ENCODE assay signal across 28 cellular contexts in genomic region chr12:132158677-132159554, GRCh38. TPM values are rescaled to one million over a fixed set of nuclear protein-coding genes. Genes with fewer than 3 reads are reported as not detected.
DNase-seq lines count a peak whose midpoint lies in the region; ATAC-seq and TF ChIP-seq lines count a peak whose summit lies in the region.
"Had no signal": no experiment of that assay in that cellular context is flagged by ENCODE, and none has a peak within 500 bp of the region (broad histone marks: within the 10 kb centered on the region; RNA-seq: fewer than 3 reads in every experiment).

No MANE protein-coding gene starts in this region.

- no peaks in the 10 kb centered on the region for H3K27me3 Mint-ChIP-seq in natural killer cell treated with Interleukin-12 subunit alpha and Interleukin-12 subunit beta and Interleukin-15 and Interleukin-18, amount 100 ng/mL, for 72 hours
- H3K27me3 Mint-ChIP-seq in natural killer cell (ENCODE audit: low read depth in 2 of 2) (no peaks in the 10 kb centered on the region), CD14-positive monocyte (ENCODE audit: low read depth in 3 of 3) (peaks cover 7 to 10% (median 8%) of the 10 kb centered on the region in 3 donors), glutamatergic neuron (ENCODE audit: unreplicated experiment) (peaks cover 2% of the 10 kb centered on the region)
- H3K27me3 Mint-ChIP-seq: activated CD4-positive, alpha-beta T cell treated with anti-CD3 and anti-CD28 coated beads for 36 hours; activated CD8-positive, alpha-beta T cell treated with anti-CD3 and anti-CD28 coated beads for 36 hours; activated naive CD8-positive, alpha-beta T cell; effector memory CD8-positive, alpha-beta T cell; naive thymus-derived CD8-positive, alpha-beta T cell had no signal

- ATAC-seq in natural killer cell treated with Interleukin-12 subunit alpha and Interleukin-12 subunit beta and Interleukin-15 and Interleukin-18, amount 100 ng/mL, for 72 hours: no peak
- no peak for ATAC-seq in natural killer cell
- ATAC-seq: activated CD4-positive, alpha-beta T cell treated with anti-CD3 and anti-CD28 coated beads for 36 hours; activated CD8-positive, alpha-beta T cell treated with anti-CD3 and anti-CD28 coated beads for 36 hours; effector memory CD8-positive, alpha-beta T cell; lower lobe of right lung; naive thymus-derived CD8-positive, alpha-beta T cell; PC-3; stimulated activated naive B cell treated with anti-CD40 and anti-IgM and Interleukin-4, amounts not matched to agents 10 μg/mL and 1 μg/mL and 100 μg/mL, for 72 hours had no signal

- no peaks in the 10 kb centered on the region for H3K79me2 ChIP-seq in SK-N-SH (ENCODE audit: insufficient read depth)

- DNase-seq in NCI-H146 (lab: John Stamatoyannopoulos, UW) (peak; percentile 22), NCI-H146 treated with DMSO at 0.1 percent for 48 hours (lab: John Stamatoyannopoulos, UW; ENCODE audit: unreplicated experiment) (no peak), natural killer cell (no peak), left ventricle myocardium inferior (peak; percentile 10), SK-N-SH (no peak), CD14-positive monocyte (ENCODE audit: low spot score) (no peak), glutamatergic neuron (no peak)
- DNase-seq in natural killer cell treated with Interleukin-12 subunit alpha and Interleukin-12 subunit beta and Interleukin-15 and Interleukin-18, amount 100 ng/mL, for 72 hours (ENCODE audit: low spot score): peak; percentile 44
- DNase-seq: 8988T; caudate nucleus; cortex of kidney; DND-41; effector memory CD8-positive, alpha-beta T cell; lower lobe of right lung; NCI-H1092 treated with DMSO at 0.1 percent for 48 hours; NCI-H2029 treated with DMSO at 0.1 percent for 48 hours; NCI-H2227 treated with DMSO at 0.1 percent for 48 hours; SHP77; stimulated activated naive B cell treated with anti-CD40 and anti-IgM and Interleukin-4, amounts not matched to agents 10 μg/mL and 1 μg/mL and 100 μg/mL, for 72 hours had no signal

- no peak overlapping the region for H3K27ac Mint-ChIP-seq in natural killer cell treated with Interleukin-12 subunit alpha and Interleukin-12 subunit beta and Interleukin-15 and Interleukin-18, amount 100 ng/mL, for 72 hours
- H3K27ac Mint-ChIP-seq in natural killer cell (no peak overlapping the region), CD14-positive monocyte (no peak overlapping the region), glutamatergic neuron (ENCODE audit: unreplicated experiment) (no peak overlapping the region)
- H3K27ac Mint-ChIP-seq: activated CD4-positive, alpha-beta T cell treated with anti-CD3 and anti-CD28 coated beads for 36 hours; activated CD8-positive, alpha-beta T cell treated with anti-CD3 and anti-CD28 coated beads for 36 hours; activated naive CD8-positive, alpha-beta T cell; effector memory CD8-positive, alpha-beta T cell; stimulated activated naive B cell treated with anti-CD40 and anti-IgM and Interleukin-4, amounts not matched to agents 10 μg/mL and 1 μg/mL and 100 μg/mL, for 72 hours; type B pancreatic cell had no signal

- H3K4me2 ChIP-seq in SK-N-SH: no peak overlapping the region

- 89% methylated on average over 28 of the region's 37 CpGs for WGBS in SK-N-SH (ENCODE audit: low lambda C conversion rate)

- H3K27ac ChIP-seq in left ventricle myocardium inferior (replicated peaks): no peak overlapping the region
- H3K27ac ChIP-seq in SK-N-SH (ENCODE audit: low read depth in 2 of 2, low read length in 1 of 2): no peak overlapping the region
- H3K27ac ChIP-seq: ascending aorta, C4-2B, lower lobe of right lung, VCaP had no signal

- H4K20me1 ChIP-seq in SK-N-SH (ENCODE audit: insufficient read depth): no peaks in the 10 kb centered on the region

- TF ChIP-seq CTCF in natural killer cell (IDR thresholded peaks at IDR 0.05) (no peak), left ventricle myocardium inferior (IDR thresholded peaks at IDR 0.05; ENCODE audit: borderline replicate concordance) (no peak), SK-N-SH (IDR thresholded peaks at IDR 0.05) (no peak), CD14-positive monocyte (IDR thresholded peaks at IDR 0.05) (no peak), glutamatergic neuron (IDR thresholded peaks at IDR 0.05; ENCODE audit: partially characterized antibody, unreplicated experiment) (no peak)

- no peaks in the 10 kb centered on the region for H3K36me3 Mint-ChIP-seq in natural killer cell treated with Interleukin-12 subunit alpha and Interleukin-12 subunit beta and Interleukin-15 and Interleukin-18, amount 100 ng/mL, for 72 hours
- H3K36me3 Mint-ChIP-seq in natural killer cell: no peaks in the 10 kb centered on the region
- H3K36me3 Mint-ChIP-seq in CD14-positive monocyte: no peaks in the 10 kb centered on the region
- no peaks in the 10 kb centered on the region for H3K36me3 Mint-ChIP-seq in glutamatergic neuron (ENCODE audit: unreplicated experiment)
- H3K36me3 Mint-ChIP-seq: activated naive CD8-positive, alpha-beta T cell; naive thymus-derived CD8-positive, alpha-beta T cell; type B pancreatic cell had no signal

- no peak overlapping the region for H2AFZ ChIP-seq in SK-N-SH (ENCODE audit: low read depth)

- no peaks in the 10 kb centered on the region for H3K9me2 ChIP-seq in SK-N-SH

- CTCF ChIA-PET in SK-N-SH (lab: Yijun Ruan, JAX): no interaction called here

- H3K4me3 ChIP-seq in left ventricle myocardium inferior (no peak overlapping the region), SK-N-SH (ENCODE audit: low read depth in 2 of 2, low read length in 1 of 2) (no peak overlapping the region)
- H3K4me3 ChIP-seq: ascending aorta, lower lobe of right lung had no signal

- no peaks in the 10 kb centered on the region for H3K36me3 ChIP-seq in left ventricle myocardium inferior
- H3K36me3 ChIP-seq in SK-N-SH (replicated peaks in 1 of 2; ENCODE audit: control insufficient read depth in 1 of 2, insufficient read depth in 2 of 2, low read length in 1 of 2): no peaks in the 10 kb centered on the region
- H3K36me3 ChIP-seq: lower lobe of right lung had no signal

- H3K27me3 ChIP-seq in left ventricle myocardium inferior (ENCODE audit: low read depth) (peaks cover 44% of the 10 kb centered on the region), SK-N-SH (ENCODE audit: insufficient read depth) (peaks cover 11% of the 10 kb centered on the region)
- H3K27me3 ChIP-seq: ascending aorta had no signal

- H3K9ac ChIP-seq in SK-N-SH: no peak overlapping the region

- peaks cover 20% of the 10 kb centered on the region for H3F3A ChIP-seq in SK-N-SH (replicated peaks; ENCODE audit: insufficient read depth)

- H3K9me3 Mint-ChIP-seq in natural killer cell treated with Interleukin-12 subunit alpha and Interleukin-12 subunit beta and Interleukin-15 and Interleukin-18, amount 100 ng/mL, for 72 hours: no peaks in the 10 kb centered on the region
- H3K9me3 Mint-ChIP-seq in natural killer cell (no peaks in the 10 kb centered on the region), CD14-positive monocyte (peaks cover 0 to 14% (median 6%) of the 10 kb centered on the region in 7 donors), glutamatergic neuron (ENCODE audit: unreplicated experiment) (no peaks in the 10 kb centered on the region)
- H3K9me3 Mint-ChIP-seq: activated CD8-positive, alpha-beta T cell treated with anti-CD3 and anti-CD28 coated beads for 36 hours; naive thymus-derived CD8-positive, alpha-beta T cell; stimulated activated naive B cell treated with anti-CD40 and anti-IgM and Interleukin-4, amounts not matched to agents 10 μg/mL and 1 μg/mL and 100 μg/mL, for 72 hours; type B pancreatic cell had no signal

- intact Hi-C loops in natural killer cell (cut with micrococcal nuclease) (loop anchor here (10.0 kb wide), 1 partner anchor 366 kb away; no protein-coding TSS in a partner anchor), left ventricle myocardium inferior (cut with micrococcal nuclease) (no loop called here), CD14-positive monocyte (cut with micrococcal nuclease) (no loop called here)

- POLR2A ChIA-PET in SK-N-SH (lab: Yijun Ruan, JAX): no interaction called here

- TF ChIP-seq EP300 in SK-N-SH (IDR thresholded peaks at IDR 0.05; ENCODE audit: borderline replicate concordance in 1 of 2, low read depth in 1 of 2, low read length in 1 of 2): no peak

- peaks cover under 1 to 7% of the 10 kb centered on the region in 2 donors for H3K4me1 Mint-ChIP-seq in natural killer cell treated with Interleukin-12 subunit alpha and Interleukin-12 subunit beta and Interleukin-15 and Interleukin-18, amount 100 ng/mL, for 72 hours (ENCODE audit: low read depth in 2 of 2)
- H3K4me1 Mint-ChIP-seq in natural killer cell: peaks cover 0 to 10% of the 10 kb centered on the region in 2 donors
- H3K4me1 Mint-ChIP-seq in CD14-positive monocyte: peaks cover 22% of the 10 kb centered on the region
- peaks cover 7% of the 10 kb centered on the region for H3K4me1 Mint-ChIP-seq in glutamatergic neuron (ENCODE audit: low read depth, unreplicated experiment)

- H3K4me1 ChIP-seq in left ventricle myocardium inferior (peaks cover 10% of the 10 kb centered on the region), SK-N-SH (ENCODE audit: control insufficient read depth in 1 of 2, insufficient read depth in 2 of 2, low read depth in 1 of 2, low read length in 1 of 2) (peaks cover 0 to 2% of the 10 kb centered on the region in 2 experiments; a peak in 1 of 4 replicates)

- no peak overlapping the region for H3K4me3 Mint-ChIP-seq in natural killer cell treated with Interleukin-12 subunit alpha and Interleukin-12 subunit beta and Interleukin-15 and Interleukin-18, amount 100 ng/mL, for 72 hours
- H3K4me3 Mint-ChIP-seq in natural killer cell (no peak overlapping the region), CD14-positive monocyte (no peak overlapping the region), glutamatergic neuron (ENCODE audit: unreplicated experiment) (no peak overlapping the region)
- H3K4me3 Mint-ChIP-seq: activated CD4-positive, alpha-beta T cell treated with anti-CD3 and anti-CD28 coated beads for 36 hours; activated CD8-positive, alpha-beta T cell treated with anti-CD3 and anti-CD28 coated beads for 36 hours; activated naive CD8-positive, alpha-beta T cell; effector memory CD8-positive, alpha-beta T cell; naive thymus-derived CD8-positive, alpha-beta T cell; stimulated activated naive B cell treated with anti-CD40 and anti-IgM and Interleukin-4, amounts not matched to agents 10 μg/mL and 1 μg/mL and 100 μg/mL, for 72 hours; type B pancreatic cell had no signal

- H3K9me3 ChIP-seq in left ventricle myocardium inferior (replicated peaks): no peaks in the 10 kb centered on the region
- no peaks in the 10 kb centered on the region for H3K9me3 ChIP-seq in SK-N-SH
- H3K9me3 ChIP-seq: ascending aorta, lower lobe of right lung had no signal

- no peak for TF ChIP-seq RAD21 in SK-N-SH (IDR thresholded peaks at IDR 0.05; ENCODE audit: low read length)

RNA-seq across cellular contexts. Expression of gene NOC4L, which starts 14.7 kb away (rescaled TPM):
- total RNA-seq in natural killer cell treated with Interleukin-12 subunit alpha and Interleukin-12 subunit beta and Interleukin-15 and Interleukin-18, amount 100 ng/mL, for 72 hours: 10 to 100 TPM; 28.0 to 48.2 TPM
- 10 to 100 TPM; 21.0 to 30.2 (median 21.7) TPM for total RNA-seq in natural killer cell
- 10.3 TPM for total RNA-seq in left ventricle myocardium inferior
- 8.3 and 12.9 TPM in 2 replicates for polyA plus RNA-seq in SK-N-SH (2012; rRNA removed)
- 5.0 and 8.1 TPM in 2 replicates for polyA plus RNA-seq in SK-N-SH (2012; cell fraction: cytosol; rRNA removed)
- polyA plus RNA-seq in SK-N-SH (2012; cell fraction: nucleus; rRNA removed): 17.1 and 25.2 TPM in 2 replicates
- polyA plus RNA-seq in CD14-positive monocyte: 10 to 100 TPM; 17.9 to 18.0 TPM
- total RNA-seq in glutamatergic neuron (ENCODE audit: unreplicated experiment): 17.8 TPM

RNA-seq across cellular contexts. Expression of gene DDX51, which starts 14.8 kb away (rescaled TPM):
- total RNA-seq in natural killer cell treated with Interleukin-12 subunit alpha and Interleukin-12 subunit beta and Interleukin-15 and Interleukin-18, amount 100 ng/mL, for 72 hours: 10 to 100 TPM; 29.5 to 83.7 TPM
- 10 to 100 TPM; 39.5 to 55.9 (median 54.2) TPM for total RNA-seq in natural killer cell
- total RNA-seq in left ventricle myocardium inferior: 9.0 TPM
- 14.4 and 17.3 TPM in 2 replicates for polyA plus RNA-seq in SK-N-SH (2012; rRNA removed)
- 4.5 and 5.9 TPM in 2 replicates for polyA plus RNA-seq in SK-N-SH (2012; cell fraction: cytosol; rRNA removed)
- 65.1 and 90.9 TPM in 2 replicates for polyA plus RNA-seq in SK-N-SH (2012; cell fraction: nucleus; rRNA removed)
- 1 to 10 TPM; 1.7 to 2.7 TPM for polyA plus RNA-seq in CD14-positive monocyte
- total RNA-seq in glutamatergic neuron (ENCODE audit: unreplicated experiment): 24.9 TPM

Comparison
In these comparisons a context has a peak if more than half of its experiments do, and no peak if none do; other contexts are left out.
1. DNase-seq: peak in NCI-H146 (single experiment), natural killer cell treated with Interleukin-12 subunit alpha and Interleukin-12 subunit beta and Interleukin-15 and Interleukin-18, amount 100 ng/mL, for 72 hours (single experiment) and left ventricle myocardium inferior (single experiment); none in NCI-H146 treated with DMSO at 0.1 percent for 48 hours (single experiment), natural killer cell (single experiment), SK-N-SH (single experiment), CD14-positive monocyte (single experiment) and glutamatergic neuron (single experiment).